ENCODE assay signal across 26 cellular contexts in genomic region chr17:74135391-74136167, GRCh38.
"Had no signal": no experiment of that assay in that cellular context is flagged by ENCODE, and none has a peak within 500 bp of the region (broad histone marks: within the 10 kb centered on the region; RNA-seq: fewer than 3 reads in every experiment).

No MANE protein-coding gene starts in this region.

- H3K9me3 ChIP-seq: right lobe of liver had no signal

- H3K4me3 Mint-ChIP-seq: activated CD8-positive, alpha-beta T cell treated with anti-CD3 and anti-CD28 coated beads, Interleukin-2, amount 10 ng/mL, durations not matched to agents 7 days and 5 days; activated T-helper 1 cell treated with anti-CD3 and anti-CD28 coated beads, Interleukin-12 subunit alpha, Interleukin-12 subunit beta, Interleukin-2, Interleukin-4 antibody, amounts not matched to agents 30 ng/mL and 10 ng/mL and 1 ng/mL, durations not matched to agents 14 hours and 24 hours and 36 hours; brain; nephron progenitor cell; stimulated activated memory B cell treated with anti-CD40 and anti-IgM and Interleukin-4, amounts not matched to agents 10 μg/mL and 1 μg/mL and 100 μg/mL, for 72 hours; T-cell; T-helper 2 cell treated with Interferon-gamma antibody and Interleukin-4, amounts not matched to agents 5 μg/mL and 100 μg/mL, for 36 hours had no signal

- ATAC-seq: activated CD8-positive, alpha-beta T cell treated with anti-CD3 and anti-CD28 coated beads, Interleukin-2, amount 10 ng/mL, durations not matched to agents 7 days and 5 days; activated naive CD4-positive, alpha-beta T cell treated with anti-CD3 and anti-CD28 coated beads, Interleukin-2, amount 50 U/mL, for 72 hours; esophagus mucosa; left ventricle myocardium superior; stimulated activated memory B cell treated with anti-CD40 and anti-IgM and Interleukin-4, amounts not matched to agents 10 μg/mL and 1 μg/mL and 100 μg/mL, for 72 hours; T-cell had no signal

- H3K36me3 Mint-ChIP-seq: stimulated activated memory B cell treated with anti-CD40 and anti-IgM and Interleukin-4, amounts not matched to agents 10 μg/mL and 1 μg/mL and 100 μg/mL, for 72 hours; T-cell had no signal

- DNase-seq: activated CD4-positive, alpha-beta T cell treated with anti-CD3 and anti-CD28 coated beads, Interleukin-2, amount 50 U/mL, for 1 hour; activated CD4-positive, CD25-positive, alpha-beta regulatory T cell treated with anti-CD3 and anti-CD28 coated beads, Interleukin-2, amount 50 U/mL, for 72 hours; activated CD8-positive, alpha-beta T cell treated with anti-CD3 and anti-CD28 coated beads, Interleukin-2, amount 10 ng/mL, durations not matched to agents 7 days and 5 days; aorta; caudate nucleus; dermis blood vessel endothelial cell; effector CD8-positive, alpha-beta T cell; foreskin melanocyte; left ventricle myocardium superior; mammary epithelial cell; nephron progenitor cell; occipital lobe; right lobe of liver; small intestine; stimulated activated CD4-positive, alpha-beta T cell treated with anti-CD3 and anti-CD28 coated beads, Interleukin-15, amount 100 ng/mL, for 24 hours; stomach; T-cell; trophoblast cell had no signal

- H3K36me3 ChIP-seq: right lobe of liver, stomach had no signal

- FAIRE-seq: endothelial cell of umbilical vein, small intestine had no signal

- H3K4me3 ChIP-seq: right lobe of liver, stomach had no signal

- H3K4me1 Mint-ChIP-seq: stimulated activated memory B cell treated with anti-CD40 and anti-IgM and Interleukin-4, amounts not matched to agents 10 μg/mL and 1 μg/mL and 100 μg/mL, for 72 hours; T-cell had no signal

- H3K4me1 ChIP-seq: right lobe of liver, stomach had no signal

- H3K27me3 ChIP-seq: right lobe of liver had no signal

- H3K27ac Mint-ChIP-seq: activated CD8-positive, alpha-beta T cell treated with anti-CD3 and anti-CD28 coated beads, Interleukin-2, amount 10 ng/mL, durations not matched to agents 7 days and 5 days; activated naive CD4-positive, alpha-beta T cell treated with anti-CD3 and anti-CD28 coated beads, Interleukin-2, amount 50 U/mL, for 72 hours; activated T-helper 1 cell treated with anti-CD3 and anti-CD28 coated beads, Interleukin-12 subunit alpha, Interleukin-12 subunit beta, Interleukin-2, Interleukin-4 antibody, amounts not matched to agents 30 ng/mL and 10 ng/mL and 1 ng/mL, durations not matched to agents 14 hours and 24 hours and 36 hours; nephron progenitor cell; stimulated activated memory B cell treated with anti-CD40 and anti-IgM and Interleukin-4, amounts not matched to agents 10 μg/mL and 1 μg/mL and 100 μg/mL, for 72 hours; T-cell; T-helper 2 cell treated with Interferon-gamma antibody and Interleukin-4, amounts not matched to agents 5 μg/mL and 100 μg/mL, for 36 hours had no signal

- H3K27ac ChIP-seq: right lobe of liver, stomach, VCaP had no signal
